Comparison of ENCODE assay signal across 19 cellular contexts in genomic region chr9:10341057-10341456, GRCh38.
"Had no signal": no experiment of that assay in that cellular context is flagged by ENCODE, and none has a peak within 500 bp of the region (broad histone marks: within the 10 kb centered on the region; RNA-seq: fewer than 3 reads in every experiment).

No MANE protein-coding gene starts in this region.

- DNase-seq: colonic mucosa; cortex of kidney; dermis blood vessel endothelial cell; dorsolateral prefrontal cortex; effector CD4-positive, alpha-beta T cell; effector CD8-positive, alpha-beta T cell; effector memory CD4-positive, alpha-beta T cell; effector memory CD8-positive, alpha-beta T cell; endodermal cell; erythroblast; esophagus squamous epithelium; foreskin fibroblast; foreskin keratinocyte; foreskin melanocyte; gastrocnemius medialis; glutamatergic neuron; head of caudate nucleus; heart left ventricle; heart right ventricle had no signal
